In genomic region chr1:84165566-84165965, GRCh38 we compare ENCODE assay signal across 16 cellular contexts. TPM values are rescaled to one million over a fixed set of nuclear protein-coding genes. Genes with fewer than 3 reads are reported as not detected.
DNase-seq lines count a peak whose midpoint lies in the region; ATAC-seq, FAIRE-seq and TF ChIP-seq lines count a peak whose summit lies in the region.
"Had no signal": no experiment of that assay in that cellular context is flagged by ENCODE, and none has a peak within 500 bp of the region (broad histone marks: within the 10 kb centered on the region; RNA-seq: fewer than 3 reads in every experiment).

No MANE protein-coding gene starts in this region.

- H3K4me3 ChIP-seq in OCI-LY7 (ENCODE audit: low read depth, low read length, poor library complexity, severe bottlenecking) (no peak overlapping the region), PC-3 (ENCODE audit: low read length) (no peak overlapping the region)
- H3K4me3 ChIP-seq: testis had no signal

- H3K4me1 Mint-ChIP-seq in activated CD4-positive, alpha-beta T cell treated with anti-CD3 and anti-CD28 coated beads for 36 hours, result peaks cover 82% of the 10 kb centered on the region
- H3K4me1 Mint-ChIP-seq in progenitor cell of endocrine pancreas (ENCODE audit: low read depth), result peaks cover 14% of the 10 kb centered on the region

- no peaks in the 10 kb centered on the region for H3K27me3 Mint-ChIP-seq in activated CD4-positive, alpha-beta T cell treated with anti-CD3 and anti-CD28 coated beads for 36 hours
- H3K27me3 Mint-ChIP-seq in progenitor cell of endocrine pancreas, result no peaks in the 10 kb centered on the region

- intact Hi-C loops in activated CD4-positive, alpha-beta T cell treated with anti-CD3 and anti-CD28 coated beads for 36 hours (cut with DNase I, micrococcal nuclease), result loop anchor here in 1 of 2 experiments (5.0 kb wide), 1 partner anchor 88 kb away; no protein-coding TSS in a partner anchor
- intact Hi-C loops in OCI-LY7 (cut with micrococcal nuclease; ENCODE audit: unreplicated experiment), result no loop called here
- intact Hi-C loops in PC-3 (cut with micrococcal nuclease), result no loop called here

- POLR2A ChIA-PET in activated CD4-positive, alpha-beta T cell treated with anti-CD3 and anti-CD28 coated beads for 36 hours (lab: Charles Lee), result no interaction called here
- POLR2A ChIA-PET in OCI-LY7 (lab: Charles Lee) (interaction anchor here (1.8 to 2.7 kb wide), 2 partner anchors 18 to 21 kb away, joined by 9 to 11 read pairs; partner anchors contain the start of gene PRKACB), PC-3 (lab: Charles Lee; ENCODE audit: unreplicated experiment) (no interaction called here)

- TF ChIP-seq CTCF in D721Med (IDR thresholded peaks at IDR 0.05; ENCODE audit: insufficient read depth, missing control alignments) (no peak), OCI-LY7 (conservative IDR thresholded peaks at IDR 0.05; ENCODE audit: low read length) (no peak), progenitor cell of endocrine pancreas (IDR thresholded peaks at IDR 0.05; ENCODE audit: unreplicated experiment) (no peak), PC-3 (conservative IDR thresholded peaks at IDR 0.05; ENCODE audit: low read depth, low read length) (no peak)

- ATAC-seq in activated CD4-positive, alpha-beta T cell treated with anti-CD3 and anti-CD28 coated beads for 36 hours, result no peak
- ATAC-seq in PC-3, result no peak
- ATAC-seq: left lobe of liver had no signal

- no peaks in the 10 kb centered on the region for H3K36me3 Mint-ChIP-seq in activated CD4-positive, alpha-beta T cell treated with anti-CD3 and anti-CD28 coated beads for 36 hours (ENCODE audit: low read depth)
- peaks cover 12% of the 10 kb centered on the region for H3K36me3 Mint-ChIP-seq in progenitor cell of endocrine pancreas (ENCODE audit: insufficient read depth)

- H3K27me3 ChIP-seq in PC-3 (ENCODE audit: low read length), result no peaks in the 10 kb centered on the region
- H3K27me3 ChIP-seq: testis had no signal

- H2AFZ ChIP-seq in OCI-LY7 (ENCODE audit: low read length), result no peak overlapping the region
- H2AFZ ChIP-seq in PC-3 (ENCODE audit: low read length), result no peak overlapping the region

- H3K4me2 ChIP-seq in OCI-LY7 (ENCODE audit: low read length) (peak overlapping the region; percentile 31), PC-3 (ENCODE audit: low read length) (no peak overlapping the region)

- H3K36me3 ChIP-seq in OCI-LY7 (ENCODE audit: insufficient read depth, low read length) (peaks cover 5% of the 10 kb centered on the region; the same call in 1 of the 2 replicates), PC-3 (ENCODE audit: low read depth, low read length) (no peaks in the 10 kb centered on the region)

- no peaks in the 10 kb centered on the region for H3F3A ChIP-seq in PC-3 (ENCODE audit: low read length, unreplicated experiment)

- H3K4me1 ChIP-seq in OCI-LY7 (ENCODE audit: insufficient read depth, low read length, poor library complexity, severe bottlenecking) (peaks cover 20% of the 10 kb centered on the region), PC-3 (ENCODE audit: insufficient read depth, low read length) (no peaks in the 10 kb centered on the region)
- H3K4me1 ChIP-seq: Caco-2, testis had no signal

- H4K20me1 ChIP-seq in OCI-LY7 (ENCODE audit: insufficient read depth, low read length), result no peaks in the 10 kb centered on the region
- H4K20me1 ChIP-seq in PC-3 (ENCODE audit: low read length), result no peaks in the 10 kb centered on the region

- H3K27ac ChIP-seq in OCI-LY7 (ENCODE audit: low read depth, low read length, poor library complexity, severe bottlenecking) (no peak overlapping the region), PC-3 (ENCODE audit: low read length) (no peak overlapping the region)
- H3K27ac ChIP-seq: testis had no signal

- peak; percentile 38 for FAIRE-seq in D721Med (lab: Jason Lieb, UNC)
- peak; percentile 42 for FAIRE-seq in frontal cortex (lab: Jason Lieb, UNC)

- H3K9me2 ChIP-seq in OCI-LY7 (ENCODE audit: insufficient read depth, low read length) (no peaks in the 10 kb centered on the region), PC-3 (replicated peaks; ENCODE audit: low read length) (no peaks in the 10 kb centered on the region)

- H3K9me3 ChIP-seq in OCI-LY7 (ENCODE audit: low read length) (no peaks in the 10 kb centered on the region), PC-3 (ENCODE audit: low read length) (no peaks in the 10 kb centered on the region)
- H3K9me3 ChIP-seq: Caco-2, testis had no signal

- BruUV-seq in OCI-LY7 (replicated peaks; lab: Mats Ljungman, UMichigan), result no TSS peak
- no TSS peak for BruUV-seq in PC-3 (replicated peaks; lab: Mats Ljungman, UMichigan)

- no peak overlapping the region for H3K9ac ChIP-seq in PC-3 (ENCODE audit: low read length)

- no peak for DNase-seq in activated CD4-positive, alpha-beta T cell treated with anti-CD3 and anti-CD28 coated beads for 36 hours
- DNase-seq in activated CD4-positive, alpha-beta T cell treated with anti-CD3 and anti-CD28 coated beads for 48 hours, result no peak
- DNase-seq in D721Med (ENCODE audit: insufficient read length, low spot score) (no peak), OCI-LY7 (ENCODE audit: low spot score) (peak; percentile 16), frontal cortex (ENCODE audit: low spot score in 2 of 2) (no peak), progenitor cell of endocrine pancreas (ENCODE audit: low spot score, unreplicated experiment) (no peak), PC-3 (no peak)
- no peak for DNase-seq in activated effector memory CD4-positive, alpha-beta T cell treated with Interleukin-2 at 50 U/mL for 16 hours
- DNase-seq: activated CD4-positive, alpha-beta T cell treated with anti-CD3 and anti-CD28 coated beads, Interleukin-2, amount 50 U/mL, for 48 hours; Caco-2; dermis blood vessel endothelial cell; NCI-H187; NCI-H510A treated with DMSO at 0.1 percent for 48 hours; stimulated activated CD4-positive, alpha-beta T cell treated with anti-CD3 and anti-CD28 coated beads, Interleukin-2, amount 100 ng/mL, for 48 hours; testis had no signal

- H3K79me2 ChIP-seq in OCI-LY7 (ENCODE audit: insufficient read depth, low read depth, low read length) (peaks cover 49% of the 10 kb centered on the region), PC-3 (ENCODE audit: low read length) (no peaks in the 10 kb centered on the region)

- no peaks in the 10 kb centered on the region for H3K9me3 Mint-ChIP-seq in activated CD4-positive, alpha-beta T cell treated with anti-CD3 and anti-CD28 coated beads for 36 hours (ENCODE audit: low read depth)
- H3K9me3 Mint-ChIP-seq in progenitor cell of endocrine pancreas (ENCODE audit: low read depth), result peaks cover 12% of the 10 kb centered on the region

- CTCF ChIA-PET in activated CD4-positive, alpha-beta T cell treated with anti-CD3 and anti-CD28 coated beads for 36 hours (lab: Charles Lee), result interaction anchor here (1.0 kb wide), 1 partner anchor 41 kb away, joined by 3 read pairs; no protein-coding TSS in a partner anchor
- CTCF ChIA-PET in OCI-LY7 (lab: Charles Lee; ENCODE audit: unreplicated experiment) (no interaction called here), PC-3 (lab: Charles Lee) (no interaction called here)

- H3K4me3 Mint-ChIP-seq in activated CD4-positive, alpha-beta T cell treated with anti-CD3 and anti-CD28 coated beads for 36 hours, result peak overlapping the region; percentile 28
- no peak overlapping the region for H3K4me3 Mint-ChIP-seq in progenitor cell of endocrine pancreas (ENCODE audit: low read depth)

- no peak overlapping the region for H3K27ac Mint-ChIP-seq in activated CD4-positive, alpha-beta T cell treated with anti-CD3 and anti-CD28 coated beads for 36 hours
- H3K27ac Mint-ChIP-seq in progenitor cell of endocrine pancreas, result no peak overlapping the region

RNA-seq across cellular contexts. Expression of gene PRKACB, which starts 21.5 kb away (rescaled TPM):
- total RNA-seq in activated CD4-positive, alpha-beta T cell treated with anti-CD3 and anti-CD28 coated beads for 36 hours, result 10 to 100 TPM; 22.2 to 25.5 TPM
- total RNA-seq in OCI-LY7 (2014; rRNA removed; shearing (Covaris generic)), result 14.1 and 16.6 TPM in 2 replicates
- total RNA-seq in OCI-LY7 (2022) (38.5 and 40.3 TPM in 2 replicates), frontal cortex (849 TPM), progenitor cell of endocrine pancreas (96.0 and 101 TPM in 2 replicates), PC-3 (2014; rRNA removed) (7.8 and 8.3 TPM in 2 replicates)
